25 cellular contexts compared by ENCODE assay signal in the genomic region with DNA sequence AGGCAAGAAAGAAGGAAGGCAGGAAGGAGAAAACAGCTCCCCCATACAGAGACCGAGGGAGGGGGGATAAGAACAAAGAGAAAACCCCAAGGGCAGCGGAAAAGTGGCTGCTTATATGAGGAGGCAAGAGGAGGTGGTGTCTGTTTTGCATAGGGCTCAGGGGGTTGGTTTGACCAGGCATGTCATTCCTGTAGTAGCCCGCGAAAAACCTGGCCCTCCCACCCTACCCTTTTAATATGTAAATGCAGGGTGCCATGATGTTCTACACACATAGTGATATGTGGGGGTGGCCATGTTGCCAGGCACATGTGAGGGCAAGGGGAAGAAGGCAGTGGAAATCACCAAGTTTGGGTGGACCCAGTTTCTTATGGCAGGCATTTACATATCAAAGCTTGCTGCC.
DNase-seq lines count a peak whose midpoint lies in the region; ATAC-seq and TF ChIP-seq lines count a peak whose summit lies in the region.
"Had no signal": no experiment of that assay in that cellular context is flagged by ENCODE, and none has a peak within 500 bp of the region (broad histone marks: within the 10 kb centered on the region; RNA-seq: fewer than 3 reads in every experiment).

No MANE protein-coding gene starts in this region.

- H3K4me3 Mint-ChIP-seq in neural progenitor cell (no peak overlapping the region), CD14-positive monocyte (no peak overlapping the region)
- H3K4me3 Mint-ChIP-seq: CD4-positive, alpha-beta T cell had no signal

- DNase-seq in iPS DF 4.7 (ENCODE audit: extremely low read depth, low spot score), result peak; percentile 53
- DNase-seq in neural progenitor cell (ENCODE audit: low spot score), result no peak
- DNase-seq in CD14-positive monocyte (ENCODE audit: low spot score), result no peak
- DNase-seq in stimulated activated CD4-positive, alpha-beta T cell treated with anti-CD3 and anti-CD28 coated beads, Interleukin-4, amount 100 ng/mL, for 1 hour, result no peak
- no peak for DNase-seq in T-helper 9 cell
- DNase-seq: 8988T; BE2C; Caco-2; CD4-positive, alpha-beta T cell; DMS153; GM23248; KG1; MV-4-11; NCI-H1417 treated with DMSO at 0.1 percent for 48 hours; NCI-H2029; NCI-H2171; NCI-H446; NCI-H526 treated with DMSO at 0.1 percent for 48 hours; Peyer's patch had no signal

- H3K27me3 Mint-ChIP-seq in neural progenitor cell (ENCODE audit: insufficient read depth, low read depth) (peaks cover 2% of the 10 kb centered on the region), CD14-positive monocyte (ENCODE audit: low read depth in 3 of 3) (peaks cover 0 to 4% (median 0%) of the 10 kb centered on the region in 3 donors)

- H3K4me3 ChIP-seq in Loucy (ENCODE audit: low read length, poor library complexity, severe bottlenecking), result no peak overlapping the region
- no peak overlapping the region for H3K4me3 ChIP-seq in neural progenitor cell
- H3K4me3 ChIP-seq: GM12878, GM23248, Peyer's patch had no signal

- H4K20me1 ChIP-seq in Loucy (ENCODE audit: insufficient read depth, low read length, poor library complexity, severe bottlenecking), result no peaks in the 10 kb centered on the region
- no peaks in the 10 kb centered on the region for H4K20me1 ChIP-seq in neural progenitor cell (ENCODE audit: low read depth)

- H3K9me2 ChIP-seq in Loucy (replicated peaks; ENCODE audit: low read depth, low read length), result no peaks in the 10 kb centered on the region

- H3K79me2 ChIP-seq in Loucy (ENCODE audit: insufficient read depth, low read length) (no peaks in the 10 kb centered on the region), neural progenitor cell (ENCODE audit: low read depth) (no peaks in the 10 kb centered on the region)

- no peak overlapping the region for H3K27ac ChIP-seq in neural progenitor cell
- H3K27ac ChIP-seq: GM23248, Peyer's patch had no signal

- TF ChIP-seq CTCF in Loucy (conservative IDR thresholded peaks at IDR 0.05; ENCODE audit: low read length), result no peak
- TF ChIP-seq CTCF in neural progenitor cell (IDR thresholded peaks at IDR 0.05), result no peak
- TF ChIP-seq CTCF in CD14-positive monocyte (IDR thresholded peaks at IDR 0.05), result no peak

- H3K4me2 ChIP-seq in Loucy (ENCODE audit: low read depth, low read length, poor library complexity, severe bottlenecking), result peak overlapping the region; percentile 93
- H3K4me2 ChIP-seq in neural progenitor cell, result peak overlapping the region; percentile 34

- H3K4me1 Mint-ChIP-seq in neural progenitor cell (peaks cover 22% of the 10 kb centered on the region), CD14-positive monocyte (peaks cover 7% of the 10 kb centered on the region)

- no peaks in the 10 kb centered on the region for H3K36me3 ChIP-seq in ES-I3 (ENCODE audit: insufficient read depth, low read length)
- H3K36me3 ChIP-seq in Loucy (ENCODE audit: insufficient read depth, low read length), result no peaks in the 10 kb centered on the region
- no peaks in the 10 kb centered on the region for H3K36me3 ChIP-seq in neural progenitor cell
- H3K36me3 ChIP-seq: BE2C, Peyer's patch had no signal

- H3K27me3 ChIP-seq in Loucy (ENCODE audit: insufficient read depth, low read length, poor library complexity, severe bottlenecking), result no peaks in the 10 kb centered on the region
- no peaks in the 10 kb centered on the region for H3K27me3 ChIP-seq in neural progenitor cell
- H3K27me3 ChIP-seq: BE2C, Peyer's patch had no signal

- H3K9ac ChIP-seq in ES-I3 (ENCODE audit: low read depth, low read length), result peak overlapping the region; percentile 26; the same call in 1 of the 2 replicates
- no peak overlapping the region for H3K9ac ChIP-seq in Loucy (ENCODE audit: low read depth, low read length, poor library complexity, severe bottlenecking)
- no peak overlapping the region for H3K9ac ChIP-seq in neural progenitor cell
- H3K9ac ChIP-seq: GM23248 had no signal

- peaks cover 5% of the 10 kb centered on the region; the same call in 1 of the 2 replicates for H3K9me3 ChIP-seq in ES-I3 (ENCODE audit: control insufficient read depth, insufficient read depth, low read length)
- H3K9me3 ChIP-seq in Loucy (ENCODE audit: insufficient read depth, low read depth, low read length), result peaks cover 8% of the 10 kb centered on the region
- H3K9me3 ChIP-seq in neural progenitor cell (ENCODE audit: low read depth), result peaks cover 12% of the 10 kb centered on the region
- H3K9me3 ChIP-seq: BE2C, Caco-2, Peyer's patch had no signal

- ATAC-seq in HG03432 (IDR thresholded peaks at IDR 0.05; ENCODE audit: unreplicated experiment), result no peak
- ATAC-seq: GM12878, HepG2, Right ventricle myocardium inferior had no signal

- peaks cover 17% of the 10 kb centered on the region for H3K4me1 ChIP-seq in ES-I3 (ENCODE audit: insufficient read depth, low read length)
- H3K4me1 ChIP-seq in Loucy (ENCODE audit: insufficient read depth, low read length, poor library complexity, severe bottlenecking), result peaks cover 46% of the 10 kb centered on the region
- peaks cover 18% of the 10 kb centered on the region for H3K4me1 ChIP-seq in neural progenitor cell
- H3K4me1 ChIP-seq: BE2C, Caco-2, Peyer's patch had no signal

- H3F3A ChIP-seq in Loucy (ENCODE audit: low read depth), result peaks cover 7% of the 10 kb centered on the region
- peaks cover 18% of the 10 kb centered on the region for H3F3A ChIP-seq in neural progenitor cell (ENCODE audit: low read depth)

- H3K36me3 Mint-ChIP-seq in neural progenitor cell, result peaks cover 2% of the 10 kb centered on the region
- no peaks in the 10 kb centered on the region for H3K36me3 Mint-ChIP-seq in CD14-positive monocyte

- H3K27ac Mint-ChIP-seq in neural progenitor cell (peak overlapping the region; percentile 5), CD14-positive monocyte (no peak overlapping the region)
- H3K27ac Mint-ChIP-seq: CD4-positive, alpha-beta T cell had no signal

- intact Hi-C loops in CD14-positive monocyte (cut with micrococcal nuclease), result no loop called here

- H2AFZ ChIP-seq in Loucy (ENCODE audit: low read length), result no peak overlapping the region; the same call in 1 of the 2 replicates
- peak overlapping the region; percentile 90 for H2AFZ ChIP-seq in neural progenitor cell (replicated peaks)
- H2AFZ ChIP-seq: GM23248 had no signal

- H3K9me3 Mint-ChIP-seq in neural progenitor cell, result peaks cover 8% of the 10 kb centered on the region
- H3K9me3 Mint-ChIP-seq in CD14-positive monocyte, result peaks cover 0 to 10% (median 2%) of the 10 kb centered on the region in 7 donors
- H3K9me3 Mint-ChIP-seq: CD4-positive, alpha-beta T cell had no signal
